In genomic region chr11:68903631-68904457, GRCh38 we compare ENCODE assay signal across 8 cellular contexts. TPM values are rescaled to one million over a fixed set of nuclear protein-coding genes. Genes with fewer than 3 reads are reported as not detected.
DNase-seq lines count a peak whose midpoint lies in the region; ATAC-seq and TF ChIP-seq lines count a peak whose summit lies in the region.

TSS of gene IGHMBP2 (plus strand) at chr11:68903891. CDS start at chr11:68903953, 62 bp downstream.
TSS of gene MRPL21 (minus strand) at chr11:68903832. CDS start at chr11:68903810, 22 bp downstream.

- peaks cover 14% of the 10 kb centered on the region for H3K36me3 Mint-ChIP-seq in HFFc6 (ENCODE audit: low read depth)
- H3K36me3 Mint-ChIP-seq in T-helper 17 cell (ENCODE audit: low read depth) = peaks cover 4% of the 10 kb centered on the region

- peak within 1 kb of the TSS; percentile 77 for H3K27ac ChIP-seq in right cardiac atrium (ENCODE audit: low read length)
- H3K27ac ChIP-seq in uterus = peak within 1 kb of the TSS; percentile 81 to 87

- DNase-seq in HFFc6 (peak; percentile 66), NCI-H1092 treated with DMSO at 0.1 percent for 48 hours (lab: John Stamatoyannopoulos, UW) (peak; percentile 81), T-helper 17 cell (peak; percentile 69 to 79 (median 69)), amygdala (lab: John Stamatoyannopoulos, UW) (peak; percentile 22 to 93 (median 74)), right cardiac atrium (peak; percentile 85 to 94 (median 93)), putamen (ENCODE audit: low spot score) (peak; percentile 78), uterus (peak; percentile 77 to 85)

- H3K27me3 Mint-ChIP-seq in HFFc6 (ENCODE audit: insufficient read depth) (peaks cover 3% of the 10 kb centered on the region; the same call in 1 of the 2 replicates), T-helper 17 cell (no peaks in the 10 kb centered on the region)

- H3K27me3 ChIP-seq in right cardiac atrium (ENCODE audit: control insufficient read depth, insufficient read depth) (no peaks in the 10 kb centered on the region), uterus (no peaks in the 10 kb centered on the region)

- intact Hi-C loops in right cardiac atrium (cut with DNase I) = loop anchor here in 3 of 4 donors (10.0 kb wide), 2 partner anchors 141 to 181 kb away; partner anchors contain the start of gene TPCN2 (in 2 of the 3)
- intact Hi-C loops in uterus (cut with DNase I; ENCODE audit: low total_unique reads) = loop anchor here (2.0 to 10.0 kb wide), 3 partner anchors 97 to 761 kb away; no protein-coding TSS in a partner anchor

- peaks cover 34% of the 10 kb centered on the region for H3K4me1 Mint-ChIP-seq in HFFc6 (ENCODE audit: low read depth)
- peaks cover 41% of the 10 kb centered on the region for H3K4me1 Mint-ChIP-seq in T-helper 17 cell

- ATAC-seq in T-helper 17 cell (peak; percentile 97), right cardiac atrium (peak; percentile 97 to 98)

- H3K9me3 Mint-ChIP-seq in HFFc6 = no peaks in the 10 kb centered on the region

- H3K4me1 ChIP-seq in right cardiac atrium (ENCODE audit: control insufficient read depth, insufficient read depth, low read length) (peaks cover 3% of the 10 kb centered on the region), uterus (peaks cover 0 to 13% of the 10 kb centered on the region in 2 donors)

- TF ChIP-seq CTCF in HFFc6 (IDR thresholded peaks at IDR 0.05) (no peak), uterus (IDR thresholded peaks at IDR 0.05) (peak in 1 of 4 experiments; percentile 32)

- H3K36me3 ChIP-seq in uterus = no peaks in the 10 kb centered on the region

- H3K9me3 ChIP-seq in T-helper 17 cell (ENCODE audit: control insufficient read depth, low read length, poor library complexity, severe bottlenecking) = no peaks in the 10 kb centered on the region
- H3K9me3 ChIP-seq in right cardiac atrium (ENCODE audit: control insufficient read depth, low read length) = no peaks in the 10 kb centered on the region
- H3K9me3 ChIP-seq in uterus = no peaks in the 10 kb centered on the region

- TF ChIP-seq POLR2A in GM10847 (IDR thresholded peaks at IDR 0.05; ENCODE audit: extremely low read depth, insufficient read length) = peak; percentile 96
- TF ChIP-seq POLR2A in uterus (IDR thresholded peaks at IDR 0.05) = peak; percentile 27 to 81

- H3K27ac Mint-ChIP-seq in HFFc6 (peak within 1 kb of the TSS; percentile 89), T-helper 17 cell (peak within 1 kb of the TSS; percentile 97)

- H3K4me3 ChIP-seq in right cardiac atrium (ENCODE audit: low read length) (peak within 1 kb of the TSS; percentile 92), uterus (peak within 1 kb of the TSS; percentile 63 to 79)

- WGBS in right cardiac atrium = under 1% methylated on average over 79 of the region's 79 CpGs

- peak within 1 kb of the TSS; percentile 98 for H3K4me3 Mint-ChIP-seq in HFFc6
- peak within 1 kb of the TSS; percentile 98 for H3K4me3 Mint-ChIP-seq in T-helper 17 cell

RNA-seq across cellular contexts. Expression of gene IGHMBP2, which starts in this region (rescaled TPM):
- 10 to 100 TPM; 11.9 to 15.4 (median 14.1) TPM for total RNA-seq in HFFc6 (2021; fragmentation: NEBNext Ultra II Directional; extraction: Animal tissue kit (Norgen Biotek cat#: 25700))
- 10 to 100 TPM; 27.5 to 28.4 TPM for total RNA-seq in T-helper 17 cell
- 10 to 100 TPM; 11.1 to 12.7 (median 11.9) TPM for total RNA-seq in right cardiac atrium
- polyA plus RNA-seq in right cardiac atrium = 10.4 TPM
- total RNA-seq in uterus = 10 to 100 TPM in 3 of 4 donors, under 1 TPM in 1; 0.88 to 38.5 (median 19.9) TPM

RNA-seq across cellular contexts. Expression of gene MRPL21, which starts in this region (rescaled TPM):
- total RNA-seq in HFFc6 (2021; fragmentation: NEBNext Ultra II Directional; extraction: Animal tissue kit (Norgen Biotek cat#: 25700)) = 10 to 100 TPM; 60.8 to 69.9 (median 63.9) TPM
- total RNA-seq in T-helper 17 cell (10 to 100 TPM; 34.4 to 37.2 TPM), right cardiac atrium (10 to 100 TPM; 57.3 to 85.5 (median 80.0) TPM), uterus (10 to 100 TPM; 29.2 to 52.7 (median 36.9) TPM)
- polyA plus RNA-seq in right cardiac atrium = 144 TPM

Comparison
In these comparisons a context has a peak if more than half of its experiments do, and no peak if none do; other contexts are left out.
1. Peak in every context shown above with its lines: DNase-seq, ATAC-seq, H3K4me3 ChIP-seq and H3K27ac ChIP-seq.